Comparison of ENCODE assay signal across 17 cellular contexts in the genomic region with DNA sequence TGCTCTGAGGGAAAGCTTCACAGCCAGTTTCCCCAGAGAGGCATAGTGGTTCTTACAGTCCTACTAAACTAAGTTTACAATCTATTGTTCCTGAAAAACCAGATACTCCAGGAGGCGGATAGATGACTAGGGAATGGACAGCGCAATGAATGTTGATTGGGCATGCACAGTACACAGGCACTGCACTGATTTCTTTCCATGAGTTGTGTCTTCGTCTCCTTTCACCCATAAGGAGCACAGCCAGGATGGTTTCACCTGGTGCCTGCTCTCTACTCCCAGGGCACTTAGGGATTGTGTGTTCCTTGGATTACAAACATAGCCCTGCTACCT.
"Had no signal": no experiment of that assay in that cellular context is flagged by ENCODE, and none has a peak within 500 bp of the region (broad histone marks: within the 10 kb centered on the region; RNA-seq: fewer than 3 reads in every experiment).

No MANE protein-coding gene starts in this region.

- H3K4me3 ChIP-seq: body of pancreas had no signal

- H3K36me3 Mint-ChIP-seq: activated naive CD8-positive, alpha-beta T cell had no signal

- ATAC-seq: activated CD8-positive, alpha-beta T cell treated with anti-CD3 and anti-CD28 coated beads for 36 hours; body of pancreas had no signal

- H3K4me3 Mint-ChIP-seq: activated B cell treated with CpG ODN at 0.5 μM for 24 hours; activated CD8-positive, alpha-beta T cell treated with anti-CD3 and anti-CD28 coated beads for 36 hours; activated naive CD8-positive, alpha-beta T cell; dendritic cell treated with granulocyte-macrophage colony-stimulating factor and Interleukin-4, amounts not matched to agents 40 ng/mL and 50 ng/mL, for 4 days; immature natural killer cell had no signal

- H3K4me1 Mint-ChIP-seq: activated B cell treated with CpG ODN at 0.5 μM for 24 hours, immature natural killer cell had no signal

- FAIRE-seq: TTC549 had no signal

- H3K27ac Mint-ChIP-seq: activated B cell treated with CpG ODN at 0.5 μM for 24 hours; activated CD8-positive, alpha-beta T cell treated with anti-CD3 and anti-CD28 coated beads for 36 hours; activated naive CD8-positive, alpha-beta T cell; dendritic cell treated with granulocyte-macrophage colony-stimulating factor and Interleukin-4, amounts not matched to agents 40 ng/mL and 50 ng/mL, for 4 days; immature natural killer cell had no signal

- H3K4me1 ChIP-seq: body of pancreas had no signal

- H3K27ac ChIP-seq: body of pancreas had no signal

- H3K27me3 ChIP-seq: body of pancreas had no signal

- H3K9me3 Mint-ChIP-seq: activated B cell treated with CpG ODN at 0.5 μM for 24 hours; activated CD8-positive, alpha-beta T cell treated with anti-CD3 and anti-CD28 coated beads for 36 hours; dendritic cell treated with granulocyte-macrophage colony-stimulating factor and Interleukin-4, amounts not matched to agents 40 ng/mL and 50 ng/mL, for 4 days had no signal

- H3K9me3 ChIP-seq: body of pancreas had no signal

- DNase-seq: activated B cell treated with CpG ODN at 0.5 μM for 24 hours; activated CD4-positive, alpha-beta T cell treated with anti-CD3 and anti-CD28 coated beads for 48 hours; activated CD8-positive, alpha-beta T cell treated with anti-CD3 and anti-CD28 coated beads for 36 hours; activated gamma-delta T cell; activated T-cell treated with anti-CD3 and anti-CD28 coated beads, Interleukin-2, amount 50 U/mL, for 48 hours; amniotic stem cell; body of pancreas; effector memory CD4-positive, alpha-beta T cell; foreskin fibroblast; glutamatergic neuron; immature natural killer cell; stimulated activated CD4-positive, alpha-beta T cell treated with anti-CD3 and anti-CD28 coated beads, Interleukin-4, amount 100 ng/mL, for 24 hours; stimulated activated naive CD4-positive, alpha-beta T cell treated with Interleukin-2 at 50 U/mL for 16 hours; SW 1271 had no signal
